In genomic region chr1:207453710-207454045, GRCh38 we compare ENCODE assay signal across 2 cellular contexts.
A peak's percentile ranks its signal among the peaks of the same experiment; 100 is the strongest.
TF ChIP-seq lines count a peak whose summit lies in the region.

No MANE protein-coding gene starts in this region.

TF ChIP-seq in HEK293, 187 proteins besides CTCF, POLR2A, EP300 and RAD21 (continued from another document):
- TF ChIP-seq ZNF26 (tag by site-specific recombination; IDR thresholded peaks at IDR 0.05), result peak; percentile 52; the same call in 1 of the 2 replicates

TF ChIP-seq in K562, 482 proteins besides CTCF, POLR2A, EP300 and RAD21:
- TF ChIP-seq REST (CRISPR knock-in tag; IDR thresholded peaks at IDR 0.05; ENCODE audit: low read depth) (no peak), SMC3 (conservative IDR thresholded peaks at IDR 0.05; ENCODE audit: insufficient read depth, low read depth, low read length) (no peak), TBP (optimal IDR thresholded peaks at IDR 0.05; ENCODE audit: low read depth, low read length) (no peak), FOXM1 (IDR thresholded peaks at IDR 0.05; ENCODE audit: low read depth) (no peak), FOXM1 (CRISPR knock-in tag; IDR thresholded peaks at IDR 0.05; ENCODE audit: low read depth) (no peak), SP2 (IDR thresholded peaks at IDR 0.05; ENCODE audit: extremely low read depth, low read depth, low read length, poor library complexity, severe bottlenecking) (no peak), IRF2 (CRISPR knock-in tag; IDR thresholded peaks at IDR 0.05) (no peak), PHF8 (IDR thresholded peaks at IDR 0.05; ENCODE audit: borderline replicate concordance, low read length) (no peak), BCOR (IDR thresholded peaks at IDR 0.05) (no peak), RFX5 (IDR thresholded peaks at IDR 0.05; ENCODE audit: low read depth, low read length) (no peak), ZNF280A (IDR thresholded peaks at IDR 0.05; ENCODE audit: low read depth, partially characterized antibody) (no peak)
TF ChIP-seq in K562: peak in this region for 0.
